In genomic region chr15:75367406-75367912, GRCh38 we compare ENCODE assay signal across 9 cellular contexts. TPM values are rescaled to one million over a fixed set of nuclear protein-coding genes. Genes with fewer than 3 reads are reported as not detected.
DNase-seq lines count a peak whose midpoint lies in the region; ATAC-seq and TF ChIP-seq lines count a peak whose summit lies in the region.
"Had no signal": no experiment of that assay in that cellular context is flagged by ENCODE, and none has a peak within 500 bp of the region (broad histone marks: within the 10 kb centered on the region; RNA-seq: fewer than 3 reads in every experiment).

No MANE protein-coding gene starts in this region.

- H3K4me3 Mint-ChIP-seq in activated T-cell treated with anti-CD3 and anti-CD28 coated beads, Interleukin-2, amount 50 U/mL, for 4 hours: peak overlapping the region; percentile 91

- no peaks in the 10 kb centered on the region for H3K27me3 Mint-ChIP-seq in activated T-cell treated with anti-CD3 and anti-CD28 coated beads, Interleukin-2, amount 50 U/mL, for 4 hours (ENCODE audit: low read depth)

- in situ Hi-C loops in astrocyte of the spinal cord (cut with HindIII; ENCODE audit: low sequenced_read_pairs): no loop called here

- no peaks in the 10 kb centered on the region for H3K9me3 ChIP-seq in lower lobe of right lung
- H3K9me3 ChIP-seq in thyroid gland: no peaks in the 10 kb centered on the region
- no peaks in the 10 kb centered on the region for H3K9me3 ChIP-seq in aorta (ENCODE audit: control insufficient read depth, low read length)

- ATAC-seq in activated T-cell treated with anti-CD3 and anti-CD28 coated beads, Interleukin-2, amount 50 U/mL, for 4 hours: no peak
- no peak for ATAC-seq in lower lobe of right lung
- no peak for ATAC-seq in GM18498 (IDR thresholded peaks at IDR 0.05; ENCODE audit: unreplicated experiment)
- no peak for ATAC-seq in aorta (ENCODE audit: low FRiP score)

- peaks cover 20% of the 10 kb centered on the region for H3K36me3 Mint-ChIP-seq in activated T-cell treated with anti-CD3 and anti-CD28 coated beads, Interleukin-2, amount 50 U/mL, for 4 hours (ENCODE audit: insufficient read depth)

- H3K36me3 ChIP-seq in lower lobe of right lung (peaks cover 67% of the 10 kb centered on the region), thyroid gland (peaks cover 18 to 42% of the 10 kb centered on the region in 2 donors), aorta (ENCODE audit: control insufficient read depth in 1 of 2, insufficient read depth in 2 of 2, low read length in 1 of 2) (peaks cover 0 to 4% of the 10 kb centered on the region in 2 donors)

- H3K9me3 Mint-ChIP-seq in activated T-cell treated with anti-CD3 and anti-CD28 coated beads, Interleukin-2, amount 50 U/mL, for 4 hours: no peaks in the 10 kb centered on the region

- DNase-seq in activated T-cell treated with anti-CD3 and anti-CD28 coated beads, Interleukin-2, amount 50 U/mL, for 4 hours: no peak
- DNase-seq in activated T-cell treated with anti-CD3 and anti-CD28 coated beads for 4 hours (no peak), astrocyte of the spinal cord (ENCODE audit: low read depth, low spot score) (no peak), lower lobe of right lung (no peak), thyroid gland (no peak), HPDE6-E6E7 (ENCODE audit: extremely low spot score) (no peak), aorta (no peak)

- peaks cover 17% of the 10 kb centered on the region for H3K4me1 ChIP-seq in lower lobe of right lung
- H3K4me1 ChIP-seq in thyroid gland: peaks cover 13 to 18% of the 10 kb centered on the region in 2 donors
- no peaks in the 10 kb centered on the region for H3K4me1 ChIP-seq in aorta (ENCODE audit: control insufficient read depth in 1 of 2, insufficient read depth in 2 of 2, low read length in 2 of 2)

- H3K4me3 ChIP-seq in astrocyte of the spinal cord (ENCODE audit: low read depth, low read length): peak overlapping the region; percentile 79
- peak overlapping the region; percentile 94 for H3K4me3 ChIP-seq in lower lobe of right lung
- H3K4me3 ChIP-seq in thyroid gland (replicated peaks in 1 of 3): peak overlapping the region in 1 of 3 donors; percentile 88
- H3K4me3 ChIP-seq in aorta (ENCODE audit: low read length in 2 of 2): no peak overlapping the region

- TF ChIP-seq CTCF in astrocyte of the spinal cord (IDR thresholded peaks at IDR 0.05; ENCODE audit: low read depth, low read length) (no peak), lower lobe of right lung (IDR thresholded peaks at IDR 0.05) (no peak), thyroid gland (IDR thresholded peaks at IDR 0.05) (peak in 2 of 6 experiments; percentile 52 to 86)

- H3K27ac ChIP-seq in lower lobe of right lung: peak overlapping the region; percentile 100
- H3K27ac ChIP-seq in thyroid gland: peak overlapping the region in 2 of 3 donors; percentile 25 to 95
- peak overlapping the region in 1 of 2 donors; percentile 29 for H3K27ac ChIP-seq in aorta (ENCODE audit: low read depth in 1 of 2, low read length in 2 of 2)

- 41% methylated on average over 7 of the region's 7 CpGs for WGBS in thyroid gland, 2 donors
- 31 to 35% methylated on average over 7 of the region's 7 CpGs for WGBS in aorta, 2 donors

- intact Hi-C loops in lower lobe of right lung (cut with DNase I) (no loop called here), thyroid gland (cut with DNase I) (loop anchor here (5.0 to 10.0 kb wide), 3 partner anchors 85 to 315 kb away; partner anchors contain the start of gene SIN3A), aorta (cut with DNase I) (loop anchor here (2.0 to 10.0 kb wide), 3 partner anchors 85 to 257 kb away; partner anchors contain the start of genes SNUPN (in 2 of the 2) and SIN3A (in 1 of the 2))

- H3K27me3 ChIP-seq in lower lobe of right lung (ENCODE audit: low read depth) (no peaks in the 10 kb centered on the region), thyroid gland (no peaks in the 10 kb centered on the region), aorta (ENCODE audit: control insufficient read depth in 1 of 2, insufficient read depth in 2 of 2, low read length in 1 of 2) (no peaks in the 10 kb centered on the region)

- H3K4me1 Mint-ChIP-seq in activated T-cell treated with anti-CD3 and anti-CD28 coated beads, Interleukin-2, amount 50 U/mL, for 4 hours (ENCODE audit: low read depth): peaks cover 25% of the 10 kb centered on the region

- no peak for TF ChIP-seq POLR2A in thyroid gland (IDR thresholded peaks at IDR 0.05)

RNA-seq across cellular contexts. Expression of gene MAN2C1, which starts 0.9 kb away (rescaled TPM):
- total RNA-seq in activated T-cell treated with anti-CD3 and anti-CD28 coated beads, Interleukin-2, amount 50 U/mL, for 4 hours: 100 to 1,000 TPM; 185 to 247 (median 216) TPM
- total RNA-seq in lower lobe of right lung (208 TPM), thyroid gland (100 to 1,000 TPM; 200 to 357 (median 226) TPM), aorta (100 to 1,000 TPM; 198 to 257 TPM)
- polyA plus RNA-seq in aorta: 100 to 1,000 TPM in 1 of 2 donors, 10 to 100 TPM in 1; 49.2 to 768 TPM

RNA-seq across cellular contexts. Expression of gene NEIL1, which starts 20.6 kb away (rescaled TPM):
- 1 to 10 TPM in 2 of 3 donors, under 1 TPM in 1; 0.79 to 2.1 (median 2.1) TPM for total RNA-seq in activated T-cell treated with anti-CD3 and anti-CD28 coated beads, Interleukin-2, amount 50 U/mL, for 4 hours
- total RNA-seq in lower lobe of right lung: 43.7 TPM
- 10 to 100 TPM; 25.2 to 71.9 (median 48.8) TPM for total RNA-seq in thyroid gland
- total RNA-seq in aorta: 10 to 100 TPM; 15.4 to 45.5 TPM
- 10 to 100 TPM in 1 of 2 donors, 1 to 10 TPM in 1; 7.9 to 80.4 TPM for polyA plus RNA-seq in aorta
- total RNA-seq: HT1080 had no signal

RNA-seq across cellular contexts. Expression of gene COMMD4, which starts 31.6 kb away (rescaled TPM):
- 10 to 100 TPM; 78.3 to 84.4 (median 79.9) TPM for total RNA-seq in activated T-cell treated with anti-CD3 and anti-CD28 coated beads, Interleukin-2, amount 50 U/mL, for 4 hours
- total RNA-seq in lower lobe of right lung (59.0 TPM), thyroid gland (10 to 100 TPM; 58.1 to 83.6 (median 61.1) TPM), aorta (10 to 100 TPM; 27.0 to 32.8 TPM)
- 100 to 1,000 TPM in 1 of 2 donors, 10 to 100 TPM in 1; 45.6 to 136 TPM for polyA plus RNA-seq in aorta

Comparison
In these comparisons a context has a peak if more than half of its experiments do, and no peak if none do; other contexts are left out.
1. H3K4me3 ChIP-seq: peak in astrocyte of the spinal cord (single experiment) and lower lobe of right lung (single experiment); none in aorta (0 of 2).
2. RNA of gene NEIL1, which starts 20.6 kb away (total RNA-seq): 25.2 to 71.9 TPM in thyroid gland, 15.4 to 45.5 TPM in aorta and 43.7 TPM in lower lobe of right lung (single experiment); 0.79 to 2.1 TPM in activated T-cell treated with anti-CD3 and anti-CD28 coated beads, Interleukin-2, amount 50 U/mL, for 4 hours; every median in the first group is over 4 times any median in the second.